20 cellular contexts compared by ENCODE assay signal in the genomic region with DNA sequence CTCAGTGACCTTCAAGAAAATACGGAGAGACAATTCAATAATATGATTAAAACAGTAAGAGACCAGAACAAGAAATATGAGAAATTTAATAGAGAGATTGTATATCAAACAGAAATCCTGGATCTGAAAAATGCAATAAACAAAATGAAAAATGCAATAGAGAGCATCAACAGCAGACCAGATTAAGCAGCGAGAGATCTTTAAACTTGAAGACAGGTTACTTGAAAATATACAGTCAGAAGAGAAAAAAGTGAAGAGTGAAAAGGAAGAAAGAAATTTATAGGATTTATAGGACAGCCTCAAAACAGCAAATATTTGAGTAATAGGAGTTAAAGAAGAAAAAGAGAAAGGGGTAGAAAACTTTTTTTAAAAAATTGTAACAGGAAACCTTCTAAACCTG.
DNase-seq lines count a peak whose midpoint lies in the region; ATAC-seq, FAIRE-seq and TF ChIP-seq lines count a peak whose summit lies in the region.
"Had no signal": no experiment of that assay in that cellular context is flagged by ENCODE, and none has a peak within 500 bp of the region (broad histone marks: within the 10 kb centered on the region; RNA-seq: fewer than 3 reads in every experiment).

No MANE protein-coding gene starts in this region.

- H3K27ac ChIP-seq in HepG2 (ENCODE audit: extremely low read length, insufficient read depth, low read length) = no peak overlapping the region
- no peak overlapping the region for H3K27ac ChIP-seq in right lobe of liver
- H3K27ac ChIP-seq: BLaER1 treated with 17β-estradiol and CSF1 and Interleukin-3, amounts not matched to agents 10 nM and 100 nM; C4-2B had no signal

- no peak overlapping the region for H3K4me3 ChIP-seq in HepG2 (replicated peaks in 1 of 3; ENCODE audit: insufficient read depth in 1 of 3, low read depth in 2 of 3, low read length in 3 of 3)
- no peak overlapping the region for H3K4me3 ChIP-seq in right lobe of liver
- H3K4me3 ChIP-seq: BLaER1 treated with 17β-estradiol and CSF1 and Interleukin-3, amounts not matched to agents 10 nM and 100 nM had no signal

- no peak for TF ChIP-seq CTCF in HepG2 (CRISPR knock-in tag; IDR thresholded peaks at IDR 0.05)
- TF ChIP-seq CTCF in right lobe of liver (IDR thresholded peaks at IDR 0.05) = no peak

- in situ Hi-C loops in HepG2 (cut with HindIII; ENCODE audit: extremely low pct_ligation_motif_present, low pct_unique_long_range_greater_than_20kb) = no loop called here
- in situ Hi-C loops in ACHN (cut with HindIII; ENCODE audit: low pct_ligation_motif_present, low pct_unique_long_range_greater_than_20kb, low sequenced_read_pairs) = no loop called here

- H3K36me3 ChIP-seq in HepG2 (replicated peaks in 1 of 2; ENCODE audit: control insufficient read depth in 1 of 2, insufficient read depth in 2 of 2, low read length in 2 of 2) (no peaks in the 10 kb centered on the region), right lobe of liver (no peaks in the 10 kb centered on the region)
- H3K36me3 ChIP-seq: BLaER1 treated with 17β-estradiol and CSF1 and Interleukin-3, amounts not matched to agents 10 nM and 100 nM had no signal

- no TSS peak for BruUV-seq in HepG2 (replicated peaks; lab: Mats Ljungman, UMichigan)

- no peak for TF ChIP-seq EP300 in HepG2 (IDR thresholded peaks at IDR 0.05; ENCODE audit: low read depth in 2 of 2, low read length in 2 of 2)
- no peak for TF ChIP-seq EP300 in HepG2 (CRISPR knock-in tag; IDR thresholded peaks at IDR 0.05; ENCODE audit: borderline replicate concordance)

- H4K20me1 ChIP-seq in HepG2 (ENCODE audit: insufficient read depth, low read length) = no peaks in the 10 kb centered on the region
- H4K20me1 ChIP-seq: BLaER1 treated with 17β-estradiol and CSF1 and Interleukin-3, amounts not matched to agents 10 nM and 100 nM had no signal

- 5% methylated on average over 2 of the region's 2 CpGs for WGBS in HepG2 (ENCODE audit: low lambda C conversion rate)
- 67% methylated on average over 2 of the region's 2 CpGs for WGBS in right lobe of liver (ENCODE audit: insufficient coverage, low coverage, low lambda C conversion rate, missing lambda C conversion rate)

- H3K4me1 ChIP-seq in HepG2 (ENCODE audit: insufficient read depth, low read length) (no peaks in the 10 kb centered on the region), right lobe of liver (no peaks in the 10 kb centered on the region)
- H3K4me1 ChIP-seq: Caco-2 had no signal

- no peak for DNase-seq in HepG2 (ENCODE audit: low spot score)
- no peak for DNase-seq in right lobe of liver
- peak; percentile 8 for DNase-seq in OCI-M1 (lab: John Stamatoyannopoulos, UW)
- no peak for DNase-seq in ACHN
- DNase-seq: 8988T; AML-193; Caco-2; Calu3; CD4-positive, alpha-beta T cell; CD8-positive, alpha-beta T cell; DMS79 treated with DMSO at 0.1 percent for 48 hours; GF-D8 had no signal

- no peak overlapping the region for H3K9ac ChIP-seq in HepG2 (ENCODE audit: insufficient read depth, low read depth, low read length)
- H3K9ac ChIP-seq: BLaER1 treated with 17β-estradiol and CSF1 and Interleukin-3, amounts not matched to agents 10 nM and 100 nM had no signal

- POLR2A ChIA-PET in HepG2 (lab: Yijun Ruan, JAX) = no interaction called here

- H3K4me2 ChIP-seq in HepG2 (ENCODE audit: low read depth, low read length) = no peak overlapping the region
- H3K4me2 ChIP-seq: BLaER1 treated with 17β-estradiol and CSF1 and Interleukin-3, amounts not matched to agents 10 nM and 100 nM had no signal

- intact Hi-C loops in HepG2 (cut with micrococcal nuclease; ENCODE audit: unreplicated experiment) (no loop called here), right lobe of liver (cut with DNase I) (no loop called here)

- peaks cover 96% of the 10 kb centered on the region for H3K9me3 ChIP-seq in HepG2 (ENCODE audit: low read length)
- peaks cover 0 to 6% (median 0%) of the 10 kb centered on the region in 4 donors for H3K9me3 ChIP-seq in right lobe of liver

- H2AFZ ChIP-seq in HepG2 (ENCODE audit: low read length) = no peak overlapping the region

- CTCF ChIA-PET in HepG2 (lab: Yijun Ruan, JAX; ENCODE audit: low intra/inter-chr PET ratio, low total read pairs) = no interaction called here

- no peak for FAIRE-seq in HepG2 (lab: Jason Lieb, UNC)
- FAIRE-seq: A204.1, D721Med, G401.6, GM12891, GM19239 had no signal

- no peaks in the 10 kb centered on the region for H3K79me2 ChIP-seq in HepG2 (ENCODE audit: insufficient read depth, low read length)

- H3K27me3 ChIP-seq in HepG2 (ENCODE audit: control insufficient read depth in 1 of 2, insufficient read depth in 2 of 2, low read length in 2 of 2) (no peaks in the 10 kb centered on the region), right lobe of liver (no peaks in the 10 kb centered on the region)
- H3K27me3 ChIP-seq: BLaER1 treated with 17β-estradiol and CSF1 and Interleukin-3, amounts not matched to agents 10 nM and 100 nM had no signal

- no peak for ATAC-seq in HepG2
- ATAC-seq in right lobe of liver = no peak
- no peak for ATAC-seq in HG03439 (IDR thresholded peaks at IDR 0.05; ENCODE audit: unreplicated experiment)
- ATAC-seq: CD8-positive, alpha-beta T cell had no signal

- TF ChIP-seq RAD21 in HepG2 (CRISPR knock-in tag; IDR thresholded peaks at IDR 0.05) = no peak

- TF ChIP-seq POLR2A in HepG2 (IDR thresholded peaks at IDR 0.05; ENCODE audit: insufficient read depth in 1 of 2, low read depth in 2 of 2, low read length in 2 of 2) = no peak
- TF ChIP-seq POLR2A in right lobe of liver (IDR thresholded peaks at IDR 0.05) = no peak

TF ChIP-seq in HepG2, 621 proteins besides CTCF, POLR2A, EP300 and RAD21:
- TF ChIP-seq ESRRA (CRISPR knock-in tag; IDR thresholded peaks at IDR 0.05; ENCODE audit: low read depth) = no peak
- TF ChIP-seq ZNF160 (CRISPR knock-in tag; IDR thresholded peaks at IDR 0.05) = 0 out of 2 replicates have a peak, but pooled peaks have one; percentile 53
- no peak for TF ChIP-seq NFYC (CRISPR knock-in tag; IDR thresholded peaks at IDR 0.05)
TF ChIP-seq in HepG2: peak in this region for 1.
